Comparison of ENCODE assay signal across 3 cellular contexts in genomic region chr6:2684766-2685754, GRCh38.
TF ChIP-seq lines count a peak whose summit lies in the region.

No MANE protein-coding gene starts in this region.

TF ChIP-seq in GM12891, 5 proteins besides CTCF, POLR2A, EP300 and RAD21:
- no peak for TF ChIP-seq PAX5 (IDR thresholded peaks at IDR 0.05; ENCODE audit: insufficient read depth, low read length, severe bottlenecking)
- peak; percentile 28; the same call in 1 of the 2 replicates for TF ChIP-seq SPI1 (IDR thresholded peaks at IDR 0.05; ENCODE audit: low read depth, low read length)
- TF ChIP-seq POLR2AphosphoS5 (IDR thresholded peaks at IDR 0.05; ENCODE audit: low read depth, low read length): no peak
- no peak for TF ChIP-seq TAF1 (IDR thresholded peaks at IDR 0.05; ENCODE audit: low read depth, low read length)
- no peak for TF ChIP-seq POU2F2 (IDR thresholded peaks at IDR 0.05; ENCODE audit: low read depth, low read length)

TF ChIP-seq in H1, 55 proteins besides CTCF, POLR2A, EP300 and RAD21:
- no peak for TF ChIP-seq JUN (IDR thresholded peaks at IDR 0.05; ENCODE audit: low read depth, low read length)
- no peak for TF ChIP-seq TEAD4 (IDR thresholded peaks at IDR 0.05; ENCODE audit: low read depth, low read length)
- no peak for TF ChIP-seq KDM4A (IDR thresholded peaks at IDR 0.05; ENCODE audit: low read depth, low read length, severe bottlenecking)
- TF ChIP-seq ATF3 (IDR thresholded peaks at IDR 0.05; ENCODE audit: insufficient read depth, low read depth, low read length): no peak
- TF ChIP-seq TAF1 (IDR thresholded peaks at IDR 0.05; ENCODE audit: low read depth, low read length): no peak
- TF ChIP-seq, protein P1, sequence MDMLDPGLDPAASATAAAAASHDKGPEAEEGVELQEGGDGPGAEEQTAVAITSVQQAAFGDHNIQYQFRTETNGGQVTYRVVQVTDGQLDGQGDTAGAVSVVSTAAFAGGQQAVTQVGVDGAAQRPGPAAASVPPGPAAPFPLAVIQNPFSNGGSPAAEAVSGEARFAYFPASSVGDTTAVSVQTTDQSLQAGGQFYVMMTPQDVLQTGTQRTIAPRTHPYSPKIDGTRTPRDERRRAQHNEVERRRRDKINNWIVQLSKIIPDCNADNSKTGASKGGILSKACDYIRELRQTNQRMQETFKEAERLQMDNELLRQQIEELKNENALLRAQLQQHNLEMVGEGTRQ (IDR thresholded peaks at IDR 0.05; ENCODE audit: low read length): no peak

TF ChIP-seq in liver, 16 proteins besides CTCF, POLR2A, EP300 and RAD21:
- TF ChIP-seq HNF4A (conservative IDR thresholded peaks at IDR 0.05): peak; percentile 36 to 40
- TF ChIP-seq EGR1 (IDR thresholded peaks at IDR 0.05; ENCODE audit: low read depth in 2 of 2): no peak
- peak; percentile 15 for TF ChIP-seq FOXA2 (IDR thresholded peaks at IDR 0.05)
- TF ChIP-seq ATF3 (IDR thresholded peaks at IDR 0.05): no peak
